ENCODE assay signal across 11 cellular contexts in the genomic region with DNA sequence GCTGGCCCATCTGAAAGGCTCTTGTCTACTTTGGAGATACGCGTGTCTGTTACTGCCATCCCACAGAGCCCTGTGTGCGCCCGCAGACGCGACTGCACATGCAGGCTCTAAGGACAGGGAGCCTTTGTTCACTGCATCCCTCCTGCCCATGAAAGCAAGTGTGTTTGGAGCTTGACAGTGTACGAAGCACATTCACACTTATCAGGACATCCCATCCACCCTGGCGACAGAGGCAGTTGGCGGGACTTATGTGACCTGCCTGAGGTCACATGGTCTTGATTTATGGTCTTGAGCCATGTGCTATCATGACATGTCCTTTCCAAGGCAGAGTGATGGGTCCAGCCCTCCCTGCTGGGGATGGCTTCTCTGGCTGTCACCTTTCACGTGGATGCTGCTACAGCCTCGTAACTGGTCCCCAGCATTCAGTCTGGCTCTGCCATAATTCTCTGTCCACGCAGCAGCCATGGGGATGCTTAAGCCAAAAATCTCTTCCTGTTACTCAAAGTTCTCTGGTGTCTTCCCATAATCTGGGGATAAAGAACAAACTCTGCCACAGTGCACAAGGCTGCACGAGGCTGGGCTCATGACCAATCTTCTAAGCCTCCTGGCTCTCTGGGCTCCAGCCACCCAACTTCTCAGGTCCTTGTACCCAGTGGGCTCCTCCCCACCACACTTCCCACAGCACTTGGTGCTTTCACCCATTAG. TPM values are rescaled to one million over a fixed set of nuclear protein-coding genes. Genes with fewer than 3 reads are reported as not detected.
DNase-seq lines count a peak whose midpoint lies in the region; ATAC-seq and TF ChIP-seq lines count a peak whose summit lies in the region.
"Had no signal": no experiment of that assay in that cellular context is flagged by ENCODE, and none has a peak within 500 bp of the region (broad histone marks: within the 10 kb centered on the region; RNA-seq: fewer than 3 reads in every experiment).

No MANE protein-coding gene starts in this region.

- H3K9me3 Mint-ChIP-seq in CD8-positive, alpha-beta memory T cell: no peaks in the 10 kb centered on the region
- no peaks in the 10 kb centered on the region for H3K9me3 Mint-ChIP-seq in natural killer cell treated with Interleukin-12 subunit alpha and Interleukin-12 subunit beta and Interleukin-15 and Interleukin-18, amount 100 ng/mL, for 72 hours
- H3K9me3 Mint-ChIP-seq in osteocyte (ENCODE audit: unreplicated experiment): no peaks in the 10 kb centered on the region

- no peaks in the 10 kb centered on the region for H3K27me3 Mint-ChIP-seq in CD8-positive, alpha-beta memory T cell
- H3K27me3 Mint-ChIP-seq in natural killer cell treated with Interleukin-12 subunit alpha and Interleukin-12 subunit beta and Interleukin-15 and Interleukin-18, amount 100 ng/mL, for 72 hours: no peaks in the 10 kb centered on the region
- peaks cover 26% of the 10 kb centered on the region for H3K27me3 Mint-ChIP-seq in osteocyte (ENCODE audit: unreplicated experiment)

- no peak for DNase-seq in CD8-positive, alpha-beta memory T cell
- DNase-seq in NCI-H526 treated with DMSO at 0.1 percent for 48 hours (lab: John Stamatoyannopoulos, UW) (peak; percentile 41), anterior cingulate cortex (lab: John Stamatoyannopoulos, UW) (peak in 52 of 58 donors; percentile 16 to 95 (median 78)), osteocyte (ENCODE audit: extremely low spot score, unreplicated experiment) (no peak), Right ventricle myocardium inferior (ENCODE audit: missing footprints) (no peak)
- DNase-seq in natural killer cell treated with Interleukin-12 subunit alpha and Interleukin-12 subunit beta and Interleukin-15 and Interleukin-18, amount 100 ng/mL, for 72 hours (ENCODE audit: low spot score): no peak
- DNase-seq: transverse colon had no signal

- H3K4me3 ChIP-seq in CD8-positive, alpha-beta memory T cell (ENCODE audit: low read length): no peak overlapping the region
- H3K4me3 ChIP-seq: Peyer's patch, transverse colon had no signal

- no peak for ATAC-seq in natural killer cell treated with Interleukin-12 subunit alpha and Interleukin-12 subunit beta and Interleukin-15 and Interleukin-18, amount 100 ng/mL, for 72 hours
- ATAC-seq in GM21786 (IDR thresholded peaks at IDR 0.05; ENCODE audit: unreplicated experiment): no peak
- ATAC-seq in Right ventricle myocardium inferior: no peak
- no peak for ATAC-seq in HG03354 (IDR thresholded peaks at IDR 0.05; ENCODE audit: poor library complexity, severe bottlenecking, unreplicated experiment)
- ATAC-seq: sciatic nerve had no signal

- H3K9me3 ChIP-seq in CD8-positive, alpha-beta memory T cell (ENCODE audit: low read length): no peaks in the 10 kb centered on the region
- H3K9me3 ChIP-seq: Peyer's patch, transverse colon had no signal

- H3K4me3 Mint-ChIP-seq in CD8-positive, alpha-beta memory T cell: no peak overlapping the region
- H3K4me3 Mint-ChIP-seq in natural killer cell treated with Interleukin-12 subunit alpha and Interleukin-12 subunit beta and Interleukin-15 and Interleukin-18, amount 100 ng/mL, for 72 hours: peak overlapping the region; percentile 40
- H3K4me3 Mint-ChIP-seq in osteocyte (ENCODE audit: unreplicated experiment): no peak overlapping the region

- intact Hi-C loops in Right ventricle myocardium inferior (cut with DNase I): loop anchor here (5.0 kb wide), 2 partner anchors 83 to 243 kb away; partner anchors contain the start of gene PPP1R16B

- H3K4me1 Mint-ChIP-seq in CD8-positive, alpha-beta memory T cell: peaks cover 39 to 84% (median 46%) of the 10 kb centered on the region in 3 donors
- peaks cover 44 to 50% of the 10 kb centered on the region in 2 donors for H3K4me1 Mint-ChIP-seq in natural killer cell treated with Interleukin-12 subunit alpha and Interleukin-12 subunit beta and Interleukin-15 and Interleukin-18, amount 100 ng/mL, for 72 hours (ENCODE audit: low read depth in 2 of 2)
- H3K4me1 Mint-ChIP-seq in osteocyte (ENCODE audit: unreplicated experiment): peaks cover 2% of the 10 kb centered on the region

- H3K4me1 ChIP-seq in CD8-positive, alpha-beta memory T cell (ENCODE audit: insufficient read depth, low read length): peaks cover 14% of the 10 kb centered on the region

- H3K27ac ChIP-seq in CD8-positive, alpha-beta memory T cell (ENCODE audit: low read depth, low read length): no peak overlapping the region
- H3K27ac ChIP-seq: transverse colon had no signal

- peaks cover 0 to 57% (median 0%) of the 10 kb centered on the region in 3 donors for H3K36me3 Mint-ChIP-seq in CD8-positive, alpha-beta memory T cell
- no peaks in the 10 kb centered on the region for H3K36me3 Mint-ChIP-seq in natural killer cell treated with Interleukin-12 subunit alpha and Interleukin-12 subunit beta and Interleukin-15 and Interleukin-18, amount 100 ng/mL, for 72 hours
- H3K36me3 Mint-ChIP-seq in osteocyte (ENCODE audit: unreplicated experiment): no peaks in the 10 kb centered on the region

- H3K27me3 ChIP-seq in CD8-positive, alpha-beta memory T cell (ENCODE audit: insufficient read depth, low read length, poor library complexity, severe bottlenecking): no peaks in the 10 kb centered on the region

- TF ChIP-seq CTCF in osteocyte (IDR thresholded peaks at IDR 0.05): no peak

- POLR2A ChIA-PET in CD8-positive, alpha-beta memory T cell (lab: Charles Lee): no interaction called here

- H3K36me3 ChIP-seq in CD8-positive, alpha-beta memory T cell (ENCODE audit: insufficient read depth, low read length): no peaks in the 10 kb centered on the region
- H3K36me3 ChIP-seq: Peyer's patch, transverse colon had no signal

- CTCF ChIA-PET in CD8-positive, alpha-beta memory T cell (lab: Charles Lee): interaction anchor here (5.1 to 5.9 kb wide), 2 partner anchors 9 to 30 kb away, joined by 38 to 51 read pairs; no protein-coding TSS in a partner anchor

- H3K27ac Mint-ChIP-seq in CD8-positive, alpha-beta memory T cell: peak overlapping the region; percentile 63 to 88 (median 76)
- H3K27ac Mint-ChIP-seq in natural killer cell treated with Interleukin-12 subunit alpha and Interleukin-12 subunit beta and Interleukin-15 and Interleukin-18, amount 100 ng/mL, for 72 hours: peak overlapping the region; percentile 56 to 89
- H3K27ac Mint-ChIP-seq in osteocyte (ENCODE audit: unreplicated experiment): no peak overlapping the region

RNA-seq across cellular contexts. Expression of gene FAM83D, which starts 36.3 kb away (rescaled TPM):
- total RNA-seq in CD8-positive, alpha-beta memory T cell: 10 to 100 TPM; 11.9 to 13.2 TPM
- 2.3 TPM for polyA plus RNA-seq in CD8-positive, alpha-beta memory T cell
- total RNA-seq in natural killer cell treated with Interleukin-12 subunit alpha and Interleukin-12 subunit beta and Interleukin-15 and Interleukin-18, amount 100 ng/mL, for 72 hours: 10 to 100 TPM in 1 of 2 donors, 1 to 10 TPM in 1; 8.1 to 25.0 TPM
- total RNA-seq in osteocyte (4.6 TPM in 2 replicates), Right ventricle myocardium inferior (0.49 TPM)

Comparison
In these comparisons a context has a peak if more than half of its experiments do, and no peak if none do; other contexts are left out.
1. DNase-seq: peak in NCI-H526 treated with DMSO at 0.1 percent for 48 hours (single experiment) and anterior cingulate cortex (52 of 58); none in CD8-positive, alpha-beta memory T cell (0 of 5), natural killer cell treated with Interleukin-12 subunit alpha and Interleukin-12 subunit beta and Interleukin-15 and Interleukin-18, amount 100 ng/mL, for 72 hours (single experiment), osteocyte (single experiment) and Right ventricle myocardium inferior (single experiment).